Comparison of ENCODE assay signal across 1 cellular context in the genomic region with DNA sequence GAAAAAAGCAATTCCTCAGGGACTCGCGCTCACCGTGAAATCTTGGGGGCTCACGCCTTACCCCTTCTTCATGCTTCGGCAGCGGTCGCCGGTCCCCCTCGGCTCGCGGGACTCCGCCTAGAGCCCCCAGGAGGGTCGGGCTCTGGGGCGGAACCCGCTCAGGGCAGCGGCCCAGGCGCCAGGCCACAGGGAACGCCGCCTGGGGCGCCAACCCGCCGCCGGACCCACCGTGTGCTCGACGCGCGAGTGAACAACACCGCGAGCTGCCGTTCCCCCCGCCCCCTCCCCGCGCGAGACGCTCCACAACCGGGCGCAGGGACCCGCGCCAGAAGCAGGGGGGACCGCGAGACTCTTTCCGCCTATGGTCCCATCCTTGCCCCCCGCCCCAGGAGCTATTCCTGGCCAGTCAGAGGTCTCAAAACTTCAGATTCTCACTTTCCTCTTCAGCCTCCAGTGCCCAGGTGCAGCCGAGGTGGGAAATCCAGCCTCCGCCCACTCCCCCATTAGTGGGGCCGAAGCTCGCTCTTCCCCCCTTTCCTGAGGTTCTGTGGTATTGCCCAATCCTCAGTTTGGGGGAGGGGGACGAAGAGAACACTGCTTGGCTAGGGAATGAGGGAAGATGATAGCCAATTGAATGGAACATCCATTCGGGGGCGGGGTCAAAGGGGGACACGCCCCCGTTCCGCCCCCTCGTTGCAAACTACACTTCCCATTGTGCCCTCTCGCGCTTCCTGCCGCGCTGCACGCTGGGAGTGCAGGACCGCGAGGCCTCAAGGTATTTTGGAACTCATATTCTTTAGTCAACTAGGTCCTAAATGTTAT.
TF ChIP-seq lines count a peak whose summit lies in the region.

A gene (minus strand): TSS at position 265 of the 822 bp plus-strand sequence. CDS start 52,069 bp downstream, outside the sequence.

TF ChIP-seq in HepG2, 621 proteins besides CTCF, POLR2A, EP300 and RAD21 (continued from another document and continues in another):
- TF ChIP-seq, protein P1, sequence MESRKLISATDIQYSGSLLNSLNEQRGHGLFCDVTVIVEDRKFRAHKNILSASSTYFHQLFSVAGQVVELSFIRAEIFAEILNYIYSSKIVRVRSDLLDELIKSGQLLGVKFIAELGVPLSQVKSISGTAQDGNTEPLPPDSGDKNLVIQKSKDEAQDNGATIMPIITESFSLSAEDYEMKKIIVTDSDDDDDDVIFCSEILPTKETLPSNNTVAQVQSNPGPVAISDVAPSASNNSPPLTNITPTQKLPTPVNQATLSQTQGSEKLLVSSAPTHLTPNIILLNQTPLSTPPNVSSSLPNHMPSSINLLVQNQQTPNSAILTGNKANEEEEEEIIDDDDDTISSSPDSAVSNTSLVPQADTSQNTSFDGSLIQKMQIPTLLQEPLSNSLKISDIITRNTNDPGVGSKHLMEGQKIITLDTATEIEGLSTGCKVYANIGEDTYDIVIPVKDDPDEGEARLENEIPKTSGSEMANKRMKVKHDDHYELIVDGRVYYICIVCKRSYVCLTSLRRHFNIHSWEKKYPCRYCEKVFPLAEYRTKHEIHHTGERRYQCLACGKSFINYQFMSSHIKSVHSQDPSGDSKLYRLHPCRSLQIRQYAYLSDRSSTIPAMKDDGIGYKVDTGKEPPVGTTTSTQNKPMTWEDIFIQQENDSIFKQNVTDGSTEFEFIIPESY (CRISPR knock-in tag; IDR thresholded peaks at IDR 0.05), result no peak
- TF ChIP-seq, protein P2, sequence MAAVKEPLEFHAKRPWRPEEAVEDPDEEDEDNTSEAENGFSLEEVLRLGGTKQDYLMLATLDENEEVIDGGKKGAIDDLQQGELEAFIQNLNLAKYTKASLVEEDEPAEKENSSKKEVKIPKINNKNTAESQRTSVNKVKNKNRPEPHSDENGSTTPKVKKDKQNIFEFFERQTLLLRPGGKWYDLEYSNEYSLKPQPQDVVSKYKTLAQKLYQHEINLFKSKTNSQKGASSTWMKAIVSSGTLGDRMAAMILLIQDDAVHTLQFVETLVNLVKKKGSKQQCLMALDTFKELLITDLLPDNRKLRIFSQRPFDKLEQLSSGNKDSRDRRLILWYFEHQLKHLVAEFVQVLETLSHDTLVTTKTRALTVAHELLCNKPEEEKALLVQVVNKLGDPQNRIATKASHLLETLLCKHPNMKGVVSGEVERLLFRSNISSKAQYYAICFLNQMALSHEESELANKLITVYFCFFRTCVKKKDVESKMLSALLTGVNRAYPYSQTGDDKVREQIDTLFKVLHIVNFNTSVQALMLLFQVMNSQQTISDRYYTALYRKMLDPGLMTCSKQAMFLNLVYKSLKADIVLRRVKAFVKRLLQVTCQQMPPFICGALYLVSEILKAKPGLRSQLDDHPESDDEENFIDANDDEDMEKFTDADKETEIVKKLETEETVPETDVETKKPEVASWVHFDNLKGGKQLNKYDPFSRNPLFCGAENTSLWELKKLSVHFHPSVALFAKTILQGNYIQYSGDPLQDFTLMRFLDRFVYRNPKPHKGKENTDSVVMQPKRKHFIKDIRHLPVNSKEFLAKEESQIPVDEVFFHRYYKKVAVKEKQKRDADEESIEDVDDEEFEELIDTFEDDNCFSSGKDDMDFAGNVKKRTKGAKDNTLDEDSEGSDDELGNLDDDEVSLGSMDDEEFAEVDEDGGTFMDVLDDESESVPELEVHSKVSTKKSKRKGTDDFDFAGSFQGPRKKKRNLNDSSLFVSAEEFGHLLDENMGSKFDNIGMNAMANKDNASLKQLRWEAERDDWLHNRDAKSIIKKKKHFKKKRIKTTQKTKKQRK (IDR thresholded peaks at IDR 0.05; ENCODE audit: low read length), result no peak
- TF ChIP-seq, protein P3, sequence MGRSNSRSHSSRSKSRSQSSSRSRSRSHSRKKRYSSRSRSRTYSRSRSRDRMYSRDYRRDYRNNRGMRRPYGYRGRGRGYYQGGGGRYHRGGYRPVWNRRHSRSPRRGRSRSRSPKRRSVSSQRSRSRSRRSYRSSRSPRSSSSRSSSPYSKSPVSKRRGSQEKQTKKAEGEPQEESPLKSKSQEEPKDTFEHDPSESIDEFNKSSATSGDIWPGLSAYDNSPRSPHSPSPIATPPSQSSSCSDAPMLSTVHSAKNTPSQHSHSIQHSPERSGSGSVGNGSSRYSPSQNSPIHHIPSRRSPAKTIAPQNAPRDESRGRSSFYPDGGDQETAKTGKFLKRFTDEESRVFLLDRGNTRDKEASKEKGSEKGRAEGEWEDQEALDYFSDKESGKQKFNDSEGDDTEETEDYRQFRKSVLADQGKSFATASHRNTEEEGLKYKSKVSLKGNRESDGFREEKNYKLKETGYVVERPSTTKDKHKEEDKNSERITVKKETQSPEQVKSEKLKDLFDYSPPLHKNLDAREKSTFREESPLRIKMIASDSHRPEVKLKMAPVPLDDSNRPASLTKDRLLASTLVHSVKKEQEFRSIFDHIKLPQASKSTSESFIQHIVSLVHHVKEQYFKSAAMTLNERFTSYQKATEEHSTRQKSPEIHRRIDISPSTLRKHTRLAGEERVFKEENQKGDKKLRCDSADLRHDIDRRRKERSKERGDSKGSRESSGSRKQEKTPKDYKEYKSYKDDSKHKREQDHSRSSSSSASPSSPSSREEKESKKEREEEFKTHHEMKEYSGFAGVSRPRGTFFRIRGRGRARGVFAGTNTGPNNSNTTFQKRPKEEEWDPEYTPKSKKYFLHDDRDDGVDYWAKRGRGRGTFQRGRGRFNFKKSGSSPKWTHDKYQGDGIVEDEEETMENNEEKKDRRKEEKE (IDR thresholded peaks at IDR 0.05), result no peak
- TF ChIP-seq, protein P4, sequence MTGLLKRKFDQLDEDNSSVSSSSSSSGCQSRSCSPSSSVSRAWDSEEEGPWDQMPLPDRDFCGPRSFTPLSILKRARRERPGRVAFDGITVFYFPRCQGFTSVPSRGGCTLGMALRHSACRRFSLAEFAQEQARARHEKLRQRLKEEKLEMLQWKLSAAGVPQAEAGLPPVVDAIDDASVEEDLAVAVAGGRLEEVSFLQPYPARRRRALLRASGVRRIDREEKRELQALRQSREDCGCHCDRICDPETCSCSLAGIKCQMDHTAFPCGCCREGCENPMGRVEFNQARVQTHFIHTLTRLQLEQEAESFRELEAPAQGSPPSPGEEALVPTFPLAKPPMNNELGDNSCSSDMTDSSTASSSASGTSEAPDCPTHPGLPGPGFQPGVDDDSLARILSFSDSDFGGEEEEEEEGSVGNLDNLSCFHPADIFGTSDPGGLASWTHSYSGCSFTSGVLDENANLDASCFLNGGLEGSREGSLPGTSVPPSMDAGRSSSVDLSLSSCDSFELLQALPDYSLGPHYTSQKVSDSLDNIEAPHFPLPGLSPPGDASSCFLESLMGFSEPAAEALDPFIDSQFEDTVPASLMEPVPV (CRISPR knock-in tag; IDR thresholded peaks at IDR 0.05), result 0 out of 2 replicates have a peak, but pooled peaks have one; percentile 64
- TF ChIP-seq EED (CRISPR knock-in tag; IDR thresholded peaks at IDR 0.05) (no peak), ZNF329 (CRISPR knock-in tag; IDR thresholded peaks at IDR 0.05; ENCODE audit: low read depth) (no peak), ZBTB20 (CRISPR knock-in tag; IDR thresholded peaks at IDR 0.05; ENCODE audit: borderline replicate concordance, low read depth) (no peak), STAG1 (CRISPR knock-in tag; IDR thresholded peaks at IDR 0.05) (no peak), ZNF34 (CRISPR knock-in tag; IDR thresholded peaks at IDR 0.05; ENCODE audit: borderline replicate concordance) (no peak), ZNF10 (CRISPR knock-in tag; IDR thresholded peaks at IDR 0.05; ENCODE audit: borderline replicate concordance, low read depth) (no peak), SRF (IDR thresholded peaks at IDR 0.05; ENCODE audit: low read depth, low read length) (no peak), PHF21A (CRISPR knock-in tag; IDR thresholded peaks at IDR 0.05) (peak; percentile 69), HCFC1 (IDR thresholded peaks at IDR 0.05; ENCODE audit: low read depth, low read length) (peak; percentile 92), MYNN (CRISPR knock-in tag; IDR thresholded peaks at IDR 0.05; ENCODE audit: low read depth) (no peak), ZBTB8A (CRISPR knock-in tag; IDR thresholded peaks at IDR 0.05; ENCODE audit: borderline replicate concordance, low read depth) (no peak; the same call in 1 of the 2 replicates), ZNF761 (CRISPR knock-in tag; conservative IDR thresholded peaks at IDR 0.05) (peak; percentile 74; the same call in 1 of the 2 replicates), FOSL2 (CRISPR knock-in tag; IDR thresholded peaks at IDR 0.05) (peak; percentile 11; the same call in 1 of the 2 replicates), GABPB1 (CRISPR knock-in tag; IDR thresholded peaks at IDR 0.05) (peak; percentile 95), POLR2G (IDR thresholded peaks at IDR 0.05; ENCODE audit: low read depth, low read length) (peak; percentile 54), ZKSCAN5 (CRISPR knock-in tag; IDR thresholded peaks at IDR 0.05) (no peak), SPEN (CRISPR knock-in tag; IDR thresholded peaks at IDR 0.05; ENCODE audit: low read depth) (peak; percentile 23; the same call in 1 of the 2 replicates), ZNF772 (CRISPR knock-in tag; IDR thresholded peaks at IDR 0.05) (no peak; the same call in 1 of the 2 replicates)
- TF ChIP-seq, protein P5, sequence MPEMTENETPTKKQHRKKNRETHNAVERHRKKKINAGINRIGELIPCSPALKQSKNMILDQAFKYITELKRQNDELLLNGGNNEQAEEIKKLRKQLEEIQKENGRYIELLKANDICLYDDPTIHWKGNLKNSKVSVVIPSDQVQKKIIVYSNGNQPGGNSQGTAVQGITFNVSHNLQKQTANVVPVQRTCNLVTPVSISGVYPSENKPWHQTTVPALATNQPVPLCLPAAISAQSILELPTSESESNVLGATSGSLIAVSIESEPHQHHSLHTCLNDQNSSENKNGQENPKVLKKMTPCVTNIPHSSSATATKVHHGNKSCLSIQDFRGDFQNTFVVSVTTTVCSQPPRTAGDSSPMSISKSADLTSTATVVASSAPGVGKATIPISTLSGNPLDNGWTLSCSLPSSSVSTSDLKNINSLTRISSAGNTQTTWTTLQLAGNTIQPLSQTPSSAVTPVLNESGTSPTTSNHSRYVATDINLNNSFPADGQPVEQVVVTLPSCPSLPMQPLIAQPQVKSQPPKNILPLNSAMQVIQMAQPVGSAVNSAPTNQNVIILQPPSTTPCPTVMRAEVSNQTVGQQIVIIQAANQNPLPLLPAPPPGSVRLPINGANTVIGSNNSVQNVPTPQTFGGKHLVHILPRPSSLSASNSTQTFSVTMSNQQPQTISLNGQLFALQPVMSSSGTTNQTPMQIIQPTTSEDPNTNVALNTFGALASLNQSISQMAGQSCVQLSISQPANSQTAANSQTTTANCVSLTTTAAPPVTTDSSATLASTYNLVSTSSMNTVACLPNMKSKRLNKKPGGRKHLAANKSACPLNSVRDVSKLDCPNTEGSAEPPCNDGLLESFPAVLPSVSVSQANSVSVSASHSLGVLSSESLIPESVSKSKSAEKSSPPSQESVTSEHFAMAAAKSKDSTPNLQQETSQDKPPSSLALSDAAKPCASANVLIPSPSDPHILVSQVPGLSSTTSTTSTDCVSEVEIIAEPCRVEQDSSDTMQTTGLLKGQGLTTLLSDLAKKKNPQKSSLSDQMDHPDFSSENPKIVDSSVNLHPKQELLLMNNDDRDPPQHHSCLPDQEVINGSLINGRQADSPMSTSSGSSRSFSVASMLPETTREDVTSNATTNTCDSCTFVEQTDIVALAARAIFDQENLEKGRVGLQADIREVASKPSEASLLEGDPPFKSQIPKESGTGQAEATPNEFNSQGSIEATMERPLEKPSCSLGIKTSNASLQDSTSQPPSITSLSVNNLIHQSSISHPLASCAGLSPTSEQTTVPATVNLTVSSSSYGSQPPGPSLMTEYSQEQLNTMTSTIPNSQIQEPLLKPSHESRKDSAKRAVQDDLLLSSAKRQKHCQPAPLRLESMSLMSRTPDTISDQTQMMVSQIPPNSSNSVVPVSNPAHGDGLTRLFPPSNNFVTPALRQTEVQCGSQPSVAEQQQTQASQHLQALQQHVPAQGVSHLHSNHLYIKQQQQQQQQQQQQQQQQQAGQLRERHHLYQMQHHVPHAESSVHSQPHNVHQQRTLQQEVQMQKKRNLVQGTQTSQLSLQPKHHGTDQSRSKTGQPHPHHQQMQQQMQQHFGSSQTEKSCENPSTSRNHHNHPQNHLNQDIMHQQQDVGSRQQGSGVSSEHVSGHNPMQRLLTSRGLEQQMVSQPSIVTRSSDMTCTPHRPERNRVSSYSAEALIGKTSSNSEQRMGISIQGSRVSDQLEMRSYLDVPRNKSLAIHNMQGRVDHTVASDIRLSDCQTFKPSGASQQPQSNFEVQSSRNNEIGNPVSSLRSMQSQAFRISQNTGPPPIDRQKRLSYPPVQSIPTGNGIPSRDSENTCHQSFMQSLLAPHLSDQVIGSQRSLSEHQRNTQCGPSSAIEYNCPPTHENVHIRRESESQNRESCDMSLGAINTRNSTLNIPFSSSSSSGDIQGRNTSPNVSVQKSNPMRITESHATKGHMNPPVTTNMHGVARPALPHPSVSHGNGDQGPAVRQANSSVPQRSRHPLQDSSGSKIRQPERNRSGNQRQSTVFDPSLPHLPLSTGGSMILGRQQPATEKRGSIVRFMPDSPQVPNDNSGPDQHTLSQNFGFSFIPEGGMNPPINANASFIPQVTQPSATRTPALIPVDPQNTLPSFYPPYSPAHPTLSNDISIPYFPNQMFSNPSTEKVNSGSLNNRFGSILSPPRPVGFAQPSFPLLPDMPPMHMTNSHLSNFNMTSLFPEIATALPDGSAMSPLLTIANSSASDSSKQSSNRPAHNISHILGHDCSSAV (CRISPR knock-in tag; IDR thresholded peaks at IDR 0.05; ENCODE audit: borderline replicate concordance), result no peak
- TF ChIP-seq, protein P6, sequence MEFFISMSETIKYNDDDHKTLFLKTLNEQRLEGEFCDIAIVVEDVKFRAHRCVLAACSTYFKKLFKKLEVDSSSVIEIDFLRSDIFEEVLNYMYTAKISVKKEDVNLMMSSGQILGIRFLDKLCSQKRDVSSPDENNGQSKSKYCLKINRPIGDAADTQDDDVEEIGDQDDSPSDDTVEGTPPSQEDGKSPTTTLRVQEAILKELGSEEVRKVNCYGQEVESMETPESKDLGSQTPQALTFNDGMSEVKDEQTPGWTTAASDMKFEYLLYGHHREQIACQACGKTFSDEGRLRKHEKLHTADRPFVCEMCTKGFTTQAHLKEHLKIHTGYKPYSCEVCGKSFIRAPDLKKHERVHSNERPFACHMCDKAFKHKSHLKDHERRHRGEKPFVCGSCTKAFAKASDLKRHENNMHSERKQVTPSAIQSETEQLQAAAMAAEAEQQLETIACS (CRISPR knock-in tag; IDR thresholded peaks at IDR 0.05), result 0 out of 2 replicates have a peak, but pooled peaks have one; percentile 26
- TF ChIP-seq, protein P7, sequence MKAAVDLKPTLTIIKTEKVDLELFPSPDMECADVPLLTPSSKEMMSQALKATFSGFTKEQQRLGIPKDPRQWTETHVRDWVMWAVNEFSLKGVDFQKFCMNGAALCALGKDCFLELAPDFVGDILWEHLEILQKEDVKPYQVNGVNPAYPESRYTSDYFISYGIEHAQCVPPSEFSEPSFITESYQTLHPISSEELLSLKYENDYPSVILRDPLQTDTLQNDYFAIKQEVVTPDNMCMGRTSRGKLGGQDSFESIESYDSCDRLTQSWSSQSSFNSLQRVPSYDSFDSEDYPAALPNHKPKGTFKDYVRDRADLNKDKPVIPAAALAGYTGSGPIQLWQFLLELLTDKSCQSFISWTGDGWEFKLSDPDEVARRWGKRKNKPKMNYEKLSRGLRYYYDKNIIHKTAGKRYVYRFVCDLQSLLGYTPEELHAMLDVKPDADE (CRISPR knock-in tag; IDR thresholded peaks at IDR 0.05), result 0 out of 2 replicates have a peak, but pooled peaks have one; percentile 53
